19 cellular contexts compared by ENCODE assay signal in the genomic region with DNA sequence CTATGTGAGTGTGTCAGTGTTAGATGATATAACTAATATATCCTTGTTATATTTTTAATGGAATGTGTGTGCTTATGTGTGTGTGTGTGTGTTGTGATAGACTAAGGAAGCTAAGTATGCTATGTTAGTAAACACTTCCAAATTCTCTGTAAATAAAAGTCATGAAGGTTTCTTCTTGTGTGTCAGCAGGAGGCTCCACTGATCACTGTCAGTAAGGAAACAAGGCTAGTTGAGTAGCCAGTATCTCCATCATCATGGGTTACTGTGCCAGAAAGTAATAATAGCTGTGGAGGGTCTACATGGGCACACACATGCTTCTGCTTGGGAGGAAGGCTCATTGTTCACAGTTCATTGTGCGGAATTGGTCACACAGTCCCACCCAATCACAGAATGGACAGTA.
"Had no signal": no experiment of that assay in that cellular context is flagged by ENCODE, and none has a peak within 500 bp of the region (broad histone marks: within the 10 kb centered on the region; RNA-seq: fewer than 3 reads in every experiment).

No MANE protein-coding gene starts in this region.

- ATAC-seq: activated CD4-positive, alpha-beta T cell treated with anti-CD3 and anti-CD28 coated beads for 36 hours; effector memory CD8-positive, alpha-beta T cell; left lung had no signal

- H3K36me3 Mint-ChIP-seq: activated naive CD4-positive, alpha-beta T cell treated with anti-CD3 and anti-CD28 coated beads, Interleukin-2, amount 50 U/mL, for 24 hours had no signal

- H3K4me3 ChIP-seq: ascending aorta, cardiac muscle cell, left lung had no signal

- H3K27me3 ChIP-seq: ascending aorta, cardiac muscle cell, left lung had no signal

- H3K36me3 ChIP-seq: ascending aorta, cardiac muscle cell, left lung had no signal

- H3K27me3 Mint-ChIP-seq: activated CD4-positive, alpha-beta T cell treated with anti-CD3 and anti-CD28 coated beads for 36 hours; activated naive CD4-positive, alpha-beta T cell treated with anti-CD3 and anti-CD28 coated beads, Interleukin-2, amount 50 U/mL, for 24 hours; effector memory CD8-positive, alpha-beta T cell had no signal

- DNase-seq: activated CD4-positive, alpha-beta T cell treated with anti-CD3 and anti-CD28 coated beads for 36 hours; activated CD4-positive, alpha-beta T cell treated with anti-CD3 and anti-CD28 coated beads, Interleukin-2, amount 50 U/mL, for 48 hours; activated gamma-delta T cell; dermis blood vessel endothelial cell; effector memory CD8-positive, alpha-beta T cell; foreskin fibroblast; hippocampal formation; kidney; left lung; midbrain; retina; stimulated activated CD8-positive, alpha-beta memory T cell treated with anti-CD3 and anti-CD28 coated beads, Interleukin-4, amount 100 ng/mL, for 48 hours; stimulated activated naive CD4-positive, alpha-beta T cell had no signal

- H3K4me1 Mint-ChIP-seq: activated CD4-positive, alpha-beta T cell treated with anti-CD3 and anti-CD28 coated beads for 36 hours; activated naive CD4-positive, alpha-beta T cell treated with anti-CD3 and anti-CD28 coated beads, Interleukin-2, amount 50 U/mL, for 24 hours had no signal

- H3K9me3 ChIP-seq: ascending aorta had no signal

- FAIRE-seq: kidney, TTC549 had no signal

- H3K27ac Mint-ChIP-seq: activated CD4-positive, alpha-beta T cell treated with anti-CD3 and anti-CD28 coated beads for 36 hours; activated naive CD4-positive, alpha-beta T cell treated with anti-CD3 and anti-CD28 coated beads, Interleukin-2, amount 50 U/mL, for 24 hours; effector memory CD8-positive, alpha-beta T cell; nephron had no signal

- H3K4me1 ChIP-seq: ascending aorta, left lung had no signal

- H3K9me3 Mint-ChIP-seq: activated naive CD4-positive, alpha-beta T cell treated with anti-CD3 and anti-CD28 coated beads, Interleukin-2, amount 50 U/mL, for 24 hours; nephron had no signal

- H3K4me3 Mint-ChIP-seq: activated CD4-positive, alpha-beta T cell treated with anti-CD3 and anti-CD28 coated beads for 36 hours; activated naive CD4-positive, alpha-beta T cell treated with anti-CD3 and anti-CD28 coated beads, Interleukin-2, amount 50 U/mL, for 24 hours; effector memory CD8-positive, alpha-beta T cell; nephron had no signal

- H3K27ac ChIP-seq: ascending aorta, cardiac muscle cell, epithelial cell of prostate, left lung had no signal
